1 cellular context compared by ENCODE assay signal in the genomic region with DNA sequence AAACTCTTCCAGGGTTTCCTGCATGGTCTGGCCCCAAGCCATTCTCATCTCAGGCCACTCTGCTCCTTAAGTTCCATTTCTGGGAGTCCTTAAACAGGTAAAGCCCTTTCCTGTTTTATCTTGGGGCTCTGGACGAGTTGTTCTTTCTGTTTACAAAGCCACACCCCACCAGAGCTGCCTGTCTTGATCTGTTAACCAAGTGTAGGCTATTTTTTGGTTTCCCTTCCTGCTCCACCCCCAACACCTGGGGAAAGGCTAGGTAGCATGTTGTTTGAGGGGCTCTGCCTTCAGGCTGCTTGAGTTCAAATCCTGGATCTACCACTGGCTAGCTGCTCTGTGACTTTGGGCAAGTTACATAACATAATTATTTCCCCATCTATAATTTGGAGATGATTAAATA.
TF ChIP-seq lines count a peak whose summit lies in the region.

No MANE protein-coding gene starts in this region.

TF ChIP-seq in IMR-90, 13 proteins besides CTCF, POLR2A, EP300 and RAD21:
- TF ChIP-seq FOS (IDR thresholded peaks at IDR 0.05; ENCODE audit: low read depth, low read length) (no peak), SMC3 (IDR thresholded peaks at IDR 0.05; ENCODE audit: low read depth, low read length) (no peak), MAFK (IDR thresholded peaks at IDR 0.05; ENCODE audit: low read depth, low read length) (no peak), ELK1 (IDR thresholded peaks at IDR 0.05; ENCODE audit: borderline replicate concordance, low read depth, low read length) (no peak), MAZ (IDR thresholded peaks at IDR 0.05; ENCODE audit: borderline replicate concordance, low read depth, low read length) (no peak), NFE2L2 (IDR thresholded peaks at IDR 0.05; ENCODE audit: low read depth, low read length) (no peak), USF2 (IDR thresholded peaks at IDR 0.05; ENCODE audit: low read depth, low read length) (no peak), RFX5 (IDR thresholded peaks at IDR 0.05; ENCODE audit: low read depth, low read length) (no peak), BHLHE40 (IDR thresholded peaks at IDR 0.05; ENCODE audit: low read depth, low read length) (no peak)
